In genomic region chr11:75468534-75469340, GRCh38 we compare ENCODE assay signal across 10 cellular contexts. TPM values are rescaled to one million over a fixed set of nuclear protein-coding genes. Genes with fewer than 3 reads are reported as not detected.
DNase-seq lines count a peak whose midpoint lies in the region; ATAC-seq, FAIRE-seq and TF ChIP-seq lines count a peak whose summit lies in the region.
"Had no signal": no experiment of that assay in that cellular context is flagged by ENCODE, and none has a peak within 500 bp of the region (broad histone marks: within the 10 kb centered on the region; RNA-seq: fewer than 3 reads in every experiment).

No MANE protein-coding gene starts in this region.

- no peak overlapping the region for H2AFZ ChIP-seq in fibroblast of lung (ENCODE audit: low read length)

- H3K9me3 ChIP-seq in fibroblast of lung (ENCODE audit: control insufficient read depth, insufficient read depth, low read depth, low read length) (no peaks in the 10 kb centered on the region), mesodermal cell (ENCODE audit: control insufficient read depth, low read length) (no peaks in the 10 kb centered on the region), HAP-1 (no peaks in the 10 kb centered on the region)

- TF ChIP-seq CTCF in fibroblast of lung (conservative IDR thresholded peaks at IDR 0.05 in 1 of 2, IDR thresholded peaks at IDR 0.05 in 1 of 2; ENCODE audit: low read depth in 1 of 2, low read length in 2 of 2): no peak

- H3K79me2 ChIP-seq in fibroblast of lung (ENCODE audit: control insufficient read depth, insufficient read depth, low read length): no peaks in the 10 kb centered on the region

- 81 to 85% methylated on average over 3 to 11 of the region's 14 CpGs for WGBS in mesodermal cell (ENCODE audit: insufficient coverage in 2 of 2), 2 experiments

- peak overlapping the region; percentile 63 for H3K4me2 ChIP-seq in fibroblast of lung (ENCODE audit: extremely low read depth, insufficient read depth, low read length)

- no peak for FAIRE-seq in GM19239 (lab: Jason Lieb, UNC)

- no peak overlapping the region for H3K9ac ChIP-seq in fibroblast of lung (ENCODE audit: insufficient read depth, low read length)

- no peak overlapping the region for H3K4me3 ChIP-seq in fibroblast of lung (replicated peaks in 1 of 4; ENCODE audit: control extremely low read depth in 1 of 4, insufficient read depth in 1 of 4, low read depth in 3 of 4, low read length in 4 of 4)
- H3K4me3 ChIP-seq in mesodermal cell (ENCODE audit: extremely low read depth, insufficient read depth, low read length, poor library complexity, severe bottlenecking): no peak overlapping the region
- no peak overlapping the region for H3K4me3 ChIP-seq in HAP-1

- H3K4me1 ChIP-seq in fibroblast of lung (ENCODE audit: control insufficient read depth, extremely low read depth, insufficient read depth, low read length) (peaks cover 6% of the 10 kb centered on the region), mesodermal cell (ENCODE audit: control insufficient read depth, insufficient read depth, low read length, poor library complexity, severe bottlenecking) (peaks cover 48% of the 10 kb centered on the region), HAP-1 (no peaks in the 10 kb centered on the region)

- ATAC-seq in GM21825 (IDR thresholded peaks at IDR 0.05; ENCODE audit: unreplicated experiment): no peak

- in situ Hi-C loops in HAP-1 (cut with MboI; ENCODE audit: low sequenced_read_pairs): no loop called here

- DNase-seq in AG08395 (ENCODE audit: low spot score) (peak; percentile 17), NCI-H2227 (lab: John Stamatoyannopoulos, UW; ENCODE audit: unreplicated experiment) (peak; percentile 85), fibroblast of lung (ENCODE audit: low read depth in 2 of 2) (peak; percentile 76 to 92), ecto neural progenitor cell (ENCODE audit: low spot score) (no peak), HAP-1 (ENCODE audit: low spot score in 2 of 2) (no peak), GM19239 (ENCODE audit: insufficient read length, low spot score) (no peak)
- DNase-seq: T1000 had no signal

- peak overlapping the region; percentile 45 for H3K27ac ChIP-seq in fibroblast of lung (ENCODE audit: insufficient read depth, low read length)
- peak overlapping the region; percentile 23 for H3K27ac ChIP-seq in mesodermal cell (ENCODE audit: low read depth, low read length, severe bottlenecking)
- H3K27ac ChIP-seq: C4-2B had no signal

- H3K36me3 ChIP-seq in fibroblast of lung (ENCODE audit: control insufficient read depth, insufficient read depth, low read length) (no peaks in the 10 kb centered on the region), mesodermal cell (ENCODE audit: control insufficient read depth, insufficient read depth, low read length) (no peaks in the 10 kb centered on the region), HAP-1 (replicated peaks) (no peaks in the 10 kb centered on the region)

- H4K20me1 ChIP-seq in fibroblast of lung (ENCODE audit: control insufficient read depth, extremely low read depth, insufficient read depth, low read length): no peaks in the 10 kb centered on the region

- no peaks in the 10 kb centered on the region for H3K27me3 ChIP-seq in fibroblast of lung (ENCODE audit: control insufficient read depth, insufficient read depth, low read length)
- no peaks in the 10 kb centered on the region for H3K27me3 ChIP-seq in HAP-1 (ENCODE audit: low read depth)

RNA-seq across cellular contexts. Expression of gene KLHL35, which starts 35.7 kb away (rescaled TPM):
- total RNA-seq in fibroblast of lung: 1.3 and 1.8 TPM in 2 replicates
- polyA plus RNA-seq in fibroblast of lung: 0.42 and 0.66 TPM in 2 replicates
- 1.0 and 1.5 TPM in 2 replicates for polyA plus RNA-seq in fibroblast of lung (2012)
- polyA minus RNA-seq in fibroblast of lung (ENCODE audit: low replicate concordance): 0.20 and 2.1 TPM in 2 replicates
- 0.96 TPM for polyA plus RNA-seq in mesodermal cell (2013, experiment 1 of 2)
- polyA plus RNA-seq in mesodermal cell (2013, experiment 2 of 2): 0.35 TPM

RNA-seq across cellular contexts. Expression of gene GDPD5, which starts 57.0 kb away (rescaled TPM):
- 2.5 and 3.3 TPM in 2 replicates for total RNA-seq in fibroblast of lung
- polyA plus RNA-seq in fibroblast of lung: 2.0 and 3.1 TPM in 2 replicates
- polyA plus RNA-seq in fibroblast of lung (2012): 4.1 and 5.3 TPM in 2 replicates
- polyA minus RNA-seq in fibroblast of lung (ENCODE audit: low replicate concordance): 18.1 and 21.0 TPM in 2 replicates
- polyA plus RNA-seq in mesodermal cell (2013, experiment 1 of 2): 27.2 TPM
- 15.6 TPM for polyA plus RNA-seq in mesodermal cell (2013, experiment 2 of 2)

Comparison
In these comparisons a context has a peak if more than half of its experiments do, and no peak if none do; other contexts are left out.
1. DNase-seq: peak in AG08395 (single experiment), NCI-H2227 (single experiment) and fibroblast of lung (2 of 2); none in ecto neural progenitor cell (single experiment), HAP-1 (0 of 2) and GM19239 (single experiment).